8 cellular contexts compared by ENCODE assay signal in genomic region chr17:47099987-47100711, GRCh38.
DNase-seq lines count a peak whose midpoint lies in the region; ATAC-seq and TF ChIP-seq lines count a peak whose summit lies in the region.

No MANE protein-coding gene starts in this region.

- DNase-seq in GM10266 (ENCODE audit: extremely low spot score) (peak; percentile 84), NCI-H1092 treated with DMSO at 0.1 percent for 48 hours (lab: John Stamatoyannopoulos, UW) (peak; percentile 82), head of caudate nucleus (peak; percentile 86 to 96 (median 92)), osteocyte (ENCODE audit: extremely low spot score, unreplicated experiment) (peak; percentile 96)

- no peaks in the 10 kb centered on the region for H3K27me3 Mint-ChIP-seq in activated naive CD8-positive, alpha-beta T cell
- no peaks in the 10 kb centered on the region for H3K27me3 Mint-ChIP-seq in osteocyte (ENCODE audit: unreplicated experiment)

- peak overlapping the region; percentile 100 for H3K4me3 Mint-ChIP-seq in activated naive CD8-positive, alpha-beta T cell
- peak overlapping the region; percentile 100 for H3K4me3 Mint-ChIP-seq in osteocyte (ENCODE audit: unreplicated experiment)

- H3K36me3 Mint-ChIP-seq in activated naive CD8-positive, alpha-beta T cell: peaks cover 2% of the 10 kb centered on the region
- H3K36me3 Mint-ChIP-seq in osteocyte (ENCODE audit: unreplicated experiment): no peaks in the 10 kb centered on the region

- H3K27ac Mint-ChIP-seq in activated naive CD8-positive, alpha-beta T cell: peak overlapping the region; percentile 100
- H3K27ac Mint-ChIP-seq in osteocyte (ENCODE audit: unreplicated experiment): peak overlapping the region; percentile 97

- H3K4me3 ChIP-seq in thymus (ENCODE audit: low read length): peak overlapping the region; percentile 93

- H3K4me1 Mint-ChIP-seq in activated naive CD8-positive, alpha-beta T cell (ENCODE audit: low read depth): peaks cover 31% of the 10 kb centered on the region
- H3K4me1 Mint-ChIP-seq in osteocyte (ENCODE audit: unreplicated experiment): peaks cover 24% of the 10 kb centered on the region

- no peaks in the 10 kb centered on the region for H3K9me3 Mint-ChIP-seq in activated naive CD8-positive, alpha-beta T cell (ENCODE audit: low read depth)
- no peaks in the 10 kb centered on the region for H3K9me3 Mint-ChIP-seq in osteocyte (ENCODE audit: unreplicated experiment)

- ATAC-seq in HG02623 (IDR thresholded peaks at IDR 0.05; ENCODE audit: unreplicated experiment) (peak; percentile 96), SK-N-SH treated with all-trans-retinoic acid at 6 μM for 48 hours (peak; percentile 100)

- H3K9me3 ChIP-seq in thymus (ENCODE audit: control insufficient read depth): no peaks in the 10 kb centered on the region

- H3K4me1 ChIP-seq in thymus (ENCODE audit: control insufficient read depth, insufficient read depth, low read length): no peaks in the 10 kb centered on the region

- H3K36me3 ChIP-seq in thymus (ENCODE audit: control insufficient read depth, insufficient read depth): no peaks in the 10 kb centered on the region

- WGBS in thymus: under 1% methylated on average over 42 of the region's 42 CpGs

- TF ChIP-seq CTCF in GM10266 (IDR thresholded peaks at IDR 0.05; ENCODE audit: control insufficient read depth, insufficient read depth, low read depth, missing control alignments) (no peak), osteocyte (IDR thresholded peaks at IDR 0.05) (no peak)

- H3K27me3 ChIP-seq in thymus (ENCODE audit: control insufficient read depth, insufficient read depth): no peaks in the 10 kb centered on the region

- peak overlapping the region; percentile 79 for H3K27ac ChIP-seq in thymus (ENCODE audit: low read depth)

- intact Hi-C loops in head of caudate nucleus (cut with DNase I): no loop called here

TF ChIP-seq in SK-N-SH treated with all-trans-retinoic acid at 6 μM for 48 hours, 23 proteins besides CTCF, POLR2A, EP300 and RAD21:
- 0 out of 2 replicates have a peak, but pooled peaks have one; percentile 14 for TF ChIP-seq TSHZ2 (CRISPR knock-in tag; IDR thresholded peaks at IDR 0.05)
- no peak for TF ChIP-seq OSR1 (CRISPR knock-in tag; IDR thresholded peaks at IDR 0.05)
- TF ChIP-seq ZNF565 (CRISPR knock-in tag; conservative IDR thresholded peaks at IDR 0.05; ENCODE audit: low read depth): no peak
- peak; percentile 33; the same call in 1 of the 2 replicates for TF ChIP-seq PATZ1 (CRISPR knock-in tag; IDR thresholded peaks at IDR 0.05; ENCODE audit: borderline replicate concordance)

Comparison
In these comparisons a context has a peak if more than half of its experiments do, and no peak if none do; other contexts are left out.
1. Peak in every context shown above with its lines: DNase-seq, ATAC-seq, H3K4me3 ChIP-seq and H3K27ac ChIP-seq.